ENCODE assay signal across 1 cellular context in the genomic region with DNA sequence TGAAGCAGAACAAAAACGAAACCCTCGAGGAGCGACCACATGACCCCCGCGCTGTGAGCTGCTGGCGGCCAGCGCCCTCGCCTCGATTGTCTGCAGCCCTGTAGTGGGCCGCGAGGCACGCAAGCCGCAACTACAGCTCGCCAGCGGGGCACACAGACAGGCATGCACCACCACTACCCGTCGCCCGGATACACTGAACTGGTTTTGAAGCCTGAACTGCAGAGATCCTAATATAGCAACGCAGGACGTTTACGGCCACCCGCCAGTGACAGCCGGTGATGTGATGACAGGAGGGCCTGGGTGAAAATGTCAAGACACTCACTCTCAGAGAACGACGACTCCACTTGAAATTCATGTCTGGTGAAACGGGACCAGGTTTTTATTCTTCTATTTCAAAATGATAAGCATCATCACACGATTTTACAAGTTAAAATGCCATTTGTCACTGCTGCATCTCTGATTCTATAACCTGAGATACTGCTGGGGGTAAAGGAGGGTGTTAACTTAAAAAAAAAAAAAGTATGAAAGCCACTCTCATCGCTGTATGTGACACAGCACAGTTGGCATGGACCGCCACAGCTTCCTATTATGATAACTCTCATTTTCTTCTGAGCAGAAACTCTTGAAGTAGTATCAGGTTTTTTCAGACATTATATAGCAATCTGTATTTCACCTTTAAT.
TF ChIP-seq lines count a peak whose summit lies in the region.

No MANE protein-coding gene starts in this region.

TF ChIP-seq in GM12878, 131 proteins besides CTCF, POLR2A, EP300 and RAD21:
- TF ChIP-seq ZBTB4 (CRISPR knock-in tag; IDR thresholded peaks at IDR 0.05) = no peak
- no peak for TF ChIP-seq REST (IDR thresholded peaks at IDR 0.05; ENCODE audit: low read depth, low read length)
